ENCODE assay signal across 1 cellular context in genomic region chr13:52851153-52851962, GRCh38.
TF ChIP-seq lines count a peak whose summit lies in the region.

No MANE protein-coding gene starts in this region.

TF ChIP-seq in GM12878, 131 proteins besides CTCF, POLR2A, EP300 and RAD21 (continued from another document and continues in another):
- TF ChIP-seq E4F1 (IDR thresholded peaks at IDR 0.05; ENCODE audit: borderline replicate concordance, partially characterized antibody) (no peak), EGR1 (IDR thresholded peaks at IDR 0.05; ENCODE audit: borderline replicate concordance in 1 of 2, low read depth in 2 of 2, low read length in 2 of 2) (no peak), BHLHE40 (IDR thresholded peaks at IDR 0.05; ENCODE audit: borderline replicate concordance in 1 of 2, low read depth in 2 of 2, low read length in 1 of 2) (peak; percentile 95 to 96), RELB (IDR thresholded peaks at IDR 0.05; ENCODE audit: low read depth) (no peak), DPF2 (IDR thresholded peaks at IDR 0.05) (no peak), SRF (IDR thresholded peaks at IDR 0.05; ENCODE audit: low read depth in 2 of 2, low read length in 2 of 2) (no peak), CUX1 (IDR thresholded peaks at IDR 0.05; ENCODE audit: insufficient replicate concordance, low read depth, low read length) (no peak), TARDBP (IDR thresholded peaks at IDR 0.05; ENCODE audit: borderline replicate concordance) (0 out of 2 replicates have a peak, but pooled peaks have one; percentile 58), FOS (IDR thresholded peaks at IDR 0.05; ENCODE audit: borderline replicate concordance, extremely low read depth, insufficient read length) (no peak), SKIL (IDR thresholded peaks at IDR 0.05; ENCODE audit: low read depth, poor library complexity, severe bottlenecking) (no peak), RELA (IDR thresholded peaks at IDR 0.05; ENCODE audit: borderline replicate concordance, partially characterized antibody) (no peak), RAD51 (IDR thresholded peaks at IDR 0.05) (peak; percentile 92), MAX (IDR thresholded peaks at IDR 0.05; ENCODE audit: low read depth, low read length) (no peak), E2F4 (IDR thresholded peaks at IDR 0.05; ENCODE audit: low read depth, low read length) (no peak), NFIC (IDR thresholded peaks at IDR 0.05; ENCODE audit: low read depth, low read length) (peak; percentile 84), MYB (IDR thresholded peaks at IDR 0.05; ENCODE audit: borderline replicate concordance, low read depth, low read length) (no peak), CHD1 (IDR thresholded peaks at IDR 0.05; ENCODE audit: low read depth, low read length) (no peak), TAF1 (IDR thresholded peaks at IDR 0.05; ENCODE audit: borderline replicate concordance, low read depth, low read length) (no peak; the same call in 1 of the 2 replicates), POLR2AphosphoS5 (IDR thresholded peaks at IDR 0.05; ENCODE audit: low read length) (no peak), ZZZ3 (IDR thresholded peaks at IDR 0.05; ENCODE audit: control insufficient read depth, insufficient read length, low read depth) (no peak), RUNX3 (IDR thresholded peaks at IDR 0.05; ENCODE audit: low read length) (peak; percentile 94), MTA2 (IDR thresholded peaks at IDR 0.05; ENCODE audit: low read depth) (no peak), ATF7 (IDR thresholded peaks at IDR 0.05; ENCODE audit: low read depth) (no peak), ZBTB40 (IDR thresholded peaks at IDR 0.05; ENCODE audit: borderline replicate concordance) (no peak), BCL11A (IDR thresholded peaks at IDR 0.05; ENCODE audit: low read depth, low read length) (peak; percentile 40; the same call in 1 of the 2 replicates), TCF12 (IDR thresholded peaks at IDR 0.05; ENCODE audit: low read depth, low read length) (no peak), USF1 (IDR thresholded peaks at IDR 0.05; ENCODE audit: borderline replicate concordance, extremely low read length, insufficient read depth, low read depth, low read length) (peak; percentile 91), HSF1 (IDR thresholded peaks at IDR 0.05; ENCODE audit: low read depth, low read length) (no peak), KDM1A (IDR thresholded peaks at IDR 0.05; ENCODE audit: borderline replicate concordance) (no peak), BCL3 (IDR thresholded peaks at IDR 0.05; ENCODE audit: borderline replicate concordance, insufficient read depth, low read depth, low read length, poor library complexity, severe bottlenecking) (peak; percentile 60)
